Comparison of ENCODE assay signal across 1 cellular context in the genomic region with DNA sequence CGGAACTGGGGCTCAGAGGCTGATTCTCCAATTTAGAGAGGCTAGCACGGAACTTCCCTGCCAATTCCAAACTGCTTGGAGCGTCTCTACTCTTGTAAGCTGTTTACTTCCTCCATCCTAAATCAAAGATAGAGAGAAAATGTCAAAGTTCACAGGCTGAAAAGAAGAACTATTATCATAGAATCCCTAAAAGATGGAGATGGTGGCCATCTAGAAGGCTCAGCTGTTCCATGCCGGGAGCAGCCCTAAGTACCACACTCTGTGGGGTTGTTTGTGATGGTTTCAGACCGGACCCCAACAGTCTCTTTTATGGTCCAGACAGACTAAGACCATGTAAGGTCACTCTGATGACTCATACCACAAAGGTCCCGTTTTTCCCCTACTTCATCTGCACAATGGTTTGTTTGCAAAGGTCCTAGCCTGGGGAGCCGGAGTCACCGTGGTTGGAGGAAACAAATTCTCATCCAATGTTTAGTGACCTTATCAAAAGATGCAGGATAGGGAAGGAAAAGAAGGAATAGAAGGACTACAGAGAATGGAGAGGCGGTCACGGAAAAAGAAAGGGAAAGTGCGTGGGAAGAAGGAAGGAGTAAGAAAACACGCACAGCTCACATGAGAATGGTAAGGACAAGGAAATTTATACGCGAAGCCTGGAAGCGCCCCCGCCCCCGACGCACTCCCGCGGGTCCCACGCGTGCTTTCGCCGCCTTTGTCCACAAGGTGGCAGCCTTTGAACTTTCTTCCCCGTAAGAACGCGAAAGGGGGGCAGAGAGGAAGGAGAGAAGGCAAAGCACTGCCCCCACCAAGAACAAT.
TF ChIP-seq lines count a peak whose summit lies in the region.

No MANE protein-coding gene starts in this region.

TF ChIP-seq in H1, 55 proteins besides CTCF, POLR2A, EP300 and RAD21:
- peak in 1 of 2 experiments; percentile 98; a peak in 3 of 4 replicates for TF ChIP-seq HDAC2 (IDR thresholded peaks at IDR 0.05; ENCODE audit: borderline replicate concordance in 1 of 2, low read depth in 2 of 2, low read length in 2 of 2)
- peak; percentile 41; the same call in 1 of the 2 replicates for TF ChIP-seq JUND (IDR thresholded peaks at IDR 0.05; ENCODE audit: low read length)
- TF ChIP-seq CHD1 (IDR thresholded peaks at IDR 0.05; ENCODE audit: low read depth, low read length) = no peak
- peak; percentile 96 for TF ChIP-seq BACH1 (IDR thresholded peaks at IDR 0.05; ENCODE audit: low read length)
